Comparison of ENCODE assay signal across 28 cellular contexts in genomic region chr16:19285431-19285830, GRCh38. TPM values are rescaled to one million over a fixed set of nuclear protein-coding genes. Genes with fewer than 3 reads are reported as not detected.
"Had no signal": no experiment of that assay in that cellular context is flagged by ENCODE, and none has a peak within 500 bp of the region (broad histone marks: within the 10 kb centered on the region; RNA-seq: fewer than 3 reads in every experiment).

Gene CLEC19A (plus strand): TSS chr16:19285731. CDS start chr16:19285852, 121 bp downstream.

- H3K27me3 ChIP-seq: colonic mucosa, gastrocnemius medialis, sigmoid colon, tibial nerve, upper lobe of right lung, uterus had no signal

- H3K9me3 Mint-ChIP-seq: effector memory CD8-positive, alpha-beta T cell; natural killer cell; stimulated activated effector memory CD8-positive, alpha-beta T cell treated with anti-CD3 and anti-CD28 coated beads, Interleukin-12 subunit alpha, Interleukin-12 subunit beta, amount 100 ng/mL, for 72 hours had no signal

- H3K36me3 ChIP-seq: colonic mucosa, gastrocnemius medialis, lower lobe of right lung, prostate gland, sigmoid colon, thoracic aorta, tibial nerve, upper lobe of right lung, uterus had no signal

- H3K36me3 Mint-ChIP-seq: natural killer cell; stimulated activated effector memory CD8-positive, alpha-beta T cell treated with anti-CD3 and anti-CD28 coated beads, Interleukin-12 subunit alpha, Interleukin-12 subunit beta, amount 100 ng/mL, for 72 hours had no signal

- H3K4me3 Mint-ChIP-seq: effector memory CD8-positive, alpha-beta T cell; natural killer cell; stimulated activated effector memory CD8-positive, alpha-beta T cell treated with anti-CD3 and anti-CD28 coated beads, Interleukin-12 subunit alpha, Interleukin-12 subunit beta, amount 100 ng/mL, for 72 hours had no signal

- H3K27ac ChIP-seq: colonic mucosa, gastrocnemius medialis, lower lobe of right lung, prostate gland, thoracic aorta, tibial nerve, upper lobe of right lung, uterus had no signal

- H3K4me1 Mint-ChIP-seq: natural killer cell had no signal

- H3K4me3 ChIP-seq: colonic mucosa, gastrocnemius medialis, lower lobe of right lung, prostate gland, sigmoid colon, thoracic aorta, tibial nerve, upper lobe of right lung, uterus had no signal

- H3K4me1 ChIP-seq: colonic mucosa, lower lobe of right lung, prostate gland, tibial nerve, upper lobe of right lung, uterus had no signal

- H3K27ac Mint-ChIP-seq: effector memory CD8-positive, alpha-beta T cell; natural killer cell; stimulated activated effector memory CD8-positive, alpha-beta T cell treated with anti-CD3 and anti-CD28 coated beads, Interleukin-12 subunit alpha, Interleukin-12 subunit beta, amount 100 ng/mL, for 72 hours had no signal

- DNase-seq: colonic mucosa; dermis blood vessel endothelial cell; effector memory CD8-positive, alpha-beta T cell; foreskin fibroblast; gastrocnemius medialis; head of caudate nucleus; left ventricle myocardium superior; lower lobe of right lung; natural killer cell; right cardiac atrium; sigmoid colon; stimulated activated CD4-positive, alpha-beta T cell treated with anti-CD3 and anti-CD28 coated beads, Interleukin-2, amount 100 ng/mL, for 24 hours; stimulated activated CD4-positive, alpha-beta T cell treated with anti-CD3 and anti-CD28 coated beads, Interleukin-4, amount 100 ng/mL, for 24 hours; stimulated activated naive CD8-positive, alpha-beta T cell treated with anti-CD3 and anti-CD28 coated beads, Interleukin-15, Interleukin-2, amounts not matched to agents 100 U/mL and 50 U/mL, for 24 hours; upper lobe of right lung; uterus had no signal

- H3K9me3 ChIP-seq: colonic mucosa, gastrocnemius medialis, lower lobe of right lung, prostate gland, sigmoid colon, thoracic aorta, tibial nerve, upper lobe of right lung, uterus had no signal

RNA-seq across cellular contexts. Expression of gene CLEC19A, which starts in this region (rescaled TPM):
- total RNA-seq: chondrocyte, colonic mucosa, dermis blood vessel endothelial cell, esophagus mucosa, gastrocnemius medialis, glomerular endothelial cell, left ventricle myocardium superior, lower lobe of right lung, mononuclear cell, natural killer cell, osteocyte, right cardiac atrium, sigmoid colon, skeletal muscle tissue, thoracic aorta, tibial nerve, uterus had no signal
- polyA plus RNA-seq: keratinocyte, neural cell, right cardiac atrium, sigmoid colon had no signal
